ENCODE assay signal across 1 cellular context in the genomic region with DNA sequence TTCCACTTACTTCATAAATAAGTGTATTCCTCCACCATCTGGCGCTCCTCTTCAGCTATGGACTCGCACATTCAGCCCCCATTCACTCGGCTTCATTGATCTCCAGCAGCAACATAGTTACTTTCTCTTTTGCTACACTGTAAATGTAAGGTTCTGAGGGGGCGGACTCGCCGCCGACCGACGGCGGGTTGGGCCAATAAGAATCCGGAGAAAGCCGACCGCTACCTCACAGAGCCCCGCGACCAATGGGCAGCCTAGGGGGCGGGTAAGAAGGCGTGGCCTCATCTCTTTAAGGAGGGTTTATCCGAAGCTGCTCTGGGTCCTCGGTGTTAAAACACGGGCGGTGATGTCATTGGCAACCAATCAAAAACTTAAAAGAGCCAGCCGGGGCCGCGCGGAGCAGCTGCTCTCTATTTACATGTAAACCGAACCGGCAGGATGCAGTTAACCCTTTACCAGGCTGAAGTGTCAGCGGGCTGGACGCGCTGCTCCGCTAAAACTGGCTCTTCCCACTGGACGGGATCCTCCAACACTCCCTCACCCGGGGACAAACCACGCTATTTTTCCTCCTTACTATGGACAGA.
A peak's percentile ranks its signal among the peaks of the same experiment; 100 is the strongest.
TF ChIP-seq lines count a peak whose summit lies in the region.

Gene DUSP10, minus strand, starts transcription at position 119 of the 584 bp plus-strand sequence. CDS start 2,345 bp downstream, outside the sequence.

TF ChIP-seq in HepG2, 621 proteins besides CTCF, POLR2A, EP300 and RAD21 (continued from another document):
- TF ChIP-seq ZNF609 (CRISPR knock-in tag; IDR thresholded peaks at IDR 0.05; ENCODE audit: borderline replicate concordance) (no peak; the same call in 1 of the 2 replicates), RELA (CRISPR knock-in tag; IDR thresholded peaks at IDR 0.05) (no peak), CENPX (CRISPR knock-in tag; IDR thresholded peaks at IDR 0.05) (no peak), ZSCAN22 (CRISPR knock-in tag; IDR thresholded peaks at IDR 0.05) (no peak), MAFG (CRISPR knock-in tag; IDR thresholded peaks at IDR 0.05) (no peak), RXRA (CRISPR knock-in tag; IDR thresholded peaks at IDR 0.05) (no peak), HNRNPK (IDR thresholded peaks at IDR 0.05; ENCODE audit: low read depth, low read length, poor library complexity, severe bottlenecking) (no peak), POLR2AphosphoS5 (IDR thresholded peaks at IDR 0.05; ENCODE audit: low read depth, low read length) (peak; percentile 79), AHR (CRISPR knock-in tag; IDR thresholded peaks at IDR 0.05) (no peak), ZBTB25 (CRISPR knock-in tag; IDR thresholded peaks at IDR 0.05) (peak; percentile 42; the same call in 1 of the 2 replicates), DPF2 (CRISPR knock-in tag; IDR thresholded peaks at IDR 0.05; ENCODE audit: borderline replicate concordance, low read depth) (no peak), SMAD3 (CRISPR knock-in tag; IDR thresholded peaks at IDR 0.05) (peak; percentile 37; the same call in 1 of the 2 replicates), ASH2L (IDR thresholded peaks at IDR 0.05; ENCODE audit: insufficient read length, low read depth, low read length) (peak; percentile 32), MEIS1 (CRISPR knock-in tag; IDR thresholded peaks at IDR 0.05; ENCODE audit: borderline replicate concordance) (no peak), KMT2A (CRISPR knock-in tag; IDR thresholded peaks at IDR 0.05) (peak; percentile 77; the same call in 1 of the 2 replicates), ZNF337 (CRISPR knock-in tag; IDR thresholded peaks at IDR 0.05; ENCODE audit: borderline replicate concordance, low read depth) (no peak)
- TF ChIP-seq, protein P1, sequence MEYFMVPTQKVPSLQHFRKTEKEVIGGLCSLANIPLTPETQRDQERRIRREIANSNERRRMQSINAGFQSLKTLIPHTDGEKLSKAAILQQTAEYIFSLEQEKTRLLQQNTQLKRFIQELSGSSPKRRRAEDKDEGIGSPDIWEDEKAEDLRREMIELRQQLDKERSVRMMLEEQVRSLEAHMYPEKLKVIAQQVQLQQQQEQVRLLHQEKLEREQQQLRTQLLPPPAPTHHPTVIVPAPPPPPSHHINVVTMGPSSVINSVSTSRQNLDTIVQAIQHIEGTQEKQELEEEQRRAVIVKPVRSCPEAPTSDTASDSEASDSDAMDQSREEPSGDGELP (IDR thresholded peaks at IDR 0.05; ENCODE audit: borderline replicate concordance, low read depth): peak; percentile 96
- TF ChIP-seq, protein P2, sequence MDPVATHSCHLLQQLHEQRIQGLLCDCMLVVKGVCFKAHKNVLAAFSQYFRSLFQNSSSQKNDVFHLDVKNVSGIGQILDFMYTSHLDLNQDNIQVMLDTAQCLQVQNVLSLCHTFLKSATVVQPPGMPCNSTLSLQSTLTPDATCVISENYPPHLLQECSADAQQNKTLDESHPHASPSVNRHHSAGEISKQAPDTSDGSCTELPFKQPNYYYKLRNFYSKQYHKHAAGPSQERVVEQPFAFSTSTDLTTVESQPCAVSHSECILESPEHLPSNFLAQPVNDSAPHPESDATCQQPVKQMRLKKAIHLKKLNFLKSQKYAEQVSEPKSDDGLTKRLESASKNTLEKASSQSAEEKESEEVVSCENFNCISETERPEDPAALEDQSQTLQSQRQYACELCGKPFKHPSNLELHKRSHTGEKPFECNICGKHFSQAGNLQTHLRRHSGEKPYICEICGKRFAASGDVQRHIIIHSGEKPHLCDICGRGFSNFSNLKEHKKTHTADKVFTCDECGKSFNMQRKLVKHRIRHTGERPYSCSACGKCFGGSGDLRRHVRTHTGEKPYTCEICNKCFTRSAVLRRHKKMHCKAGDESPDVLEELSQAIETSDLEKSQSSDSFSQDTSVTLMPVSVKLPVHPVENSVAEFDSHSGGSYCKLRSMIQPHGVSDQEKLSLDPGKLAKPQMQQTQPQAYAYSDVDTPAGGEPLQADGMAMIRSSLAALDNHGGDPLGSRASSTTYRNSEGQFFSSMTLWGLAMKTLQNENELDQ (CRISPR knock-in tag; IDR thresholded peaks at IDR 0.05; ENCODE audit: borderline replicate concordance): no peak
- TF ChIP-seq, protein P3, sequence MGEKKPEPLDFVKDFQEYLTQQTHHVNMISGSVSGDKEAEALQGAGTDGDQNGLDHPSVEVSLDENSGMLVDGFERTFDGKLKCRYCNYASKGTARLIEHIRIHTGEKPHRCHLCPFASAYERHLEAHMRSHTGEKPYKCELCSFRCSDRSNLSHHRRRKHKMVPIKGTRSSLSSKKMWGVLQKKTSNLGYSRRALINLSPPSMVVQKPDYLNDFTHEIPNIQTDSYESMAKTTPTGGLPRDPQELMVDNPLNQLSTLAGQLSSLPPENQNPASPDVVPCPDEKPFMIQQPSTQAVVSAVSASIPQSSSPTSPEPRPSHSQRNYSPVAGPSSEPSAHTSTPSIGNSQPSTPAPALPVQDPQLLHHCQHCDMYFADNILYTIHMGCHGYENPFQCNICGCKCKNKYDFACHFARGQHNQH (CRISPR knock-in tag; IDR thresholded peaks at IDR 0.05): peak; percentile 12; the same call in 1 of the 2 replicates
- TF ChIP-seq, protein P4, sequence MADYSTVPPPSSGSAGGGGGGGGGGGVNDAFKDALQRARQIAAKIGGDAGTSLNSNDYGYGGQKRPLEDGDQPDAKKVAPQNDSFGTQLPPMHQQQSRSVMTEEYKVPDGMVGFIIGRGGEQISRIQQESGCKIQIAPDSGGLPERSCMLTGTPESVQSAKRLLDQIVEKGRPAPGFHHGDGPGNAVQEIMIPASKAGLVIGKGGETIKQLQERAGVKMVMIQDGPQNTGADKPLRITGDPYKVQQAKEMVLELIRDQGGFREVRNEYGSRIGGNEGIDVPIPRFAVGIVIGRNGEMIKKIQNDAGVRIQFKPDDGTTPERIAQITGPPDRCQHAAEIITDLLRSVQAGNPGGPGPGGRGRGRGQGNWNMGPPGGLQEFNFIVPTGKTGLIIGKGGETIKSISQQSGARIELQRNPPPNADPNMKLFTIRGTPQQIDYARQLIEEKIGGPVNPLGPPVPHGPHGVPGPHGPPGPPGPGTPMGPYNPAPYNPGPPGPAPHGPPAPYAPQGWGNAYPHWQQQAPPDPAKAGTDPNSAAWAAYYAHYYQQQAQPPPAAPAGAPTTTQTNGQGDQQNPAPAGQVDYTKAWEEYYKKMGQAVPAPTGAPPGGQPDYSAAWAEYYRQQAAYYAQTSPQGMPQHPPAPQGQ (CRISPR knock-in tag; IDR thresholded peaks at IDR 0.05; ENCODE audit: borderline replicate concordance): no peak
- TF ChIP-seq, protein P5, sequence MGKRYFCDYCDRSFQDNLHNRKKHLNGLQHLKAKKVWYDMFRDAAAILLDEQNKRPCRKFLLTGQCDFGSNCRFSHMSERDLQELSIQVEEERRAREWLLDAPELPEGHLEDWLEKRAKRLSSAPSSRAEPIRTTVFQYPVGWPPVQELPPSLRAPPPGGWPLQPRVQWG (CRISPR knock-in tag; IDR thresholded peaks at IDR 0.05; ENCODE audit: borderline replicate concordance, low read depth): no peak
TF ChIP-seq in HepG2: peak in this region for 97.
